23 cellular contexts compared by ENCODE assay signal in genomic region chr2:43267393-43267792, GRCh38. TPM values are rescaled to one million over a fixed set of nuclear protein-coding genes. Genes with fewer than 3 reads are reported as not detected.
DNase-seq lines count a peak whose midpoint lies in the region; ATAC-seq, FAIRE-seq and TF ChIP-seq lines count a peak whose summit lies in the region.
"Had no signal": no experiment of that assay in that cellular context is flagged by ENCODE, and none has a peak within 500 bp of the region (broad histone marks: within the 10 kb centered on the region; RNA-seq: fewer than 3 reads in every experiment).

No MANE protein-coding gene starts in this region.

- H3K36me3 Mint-ChIP-seq in mesothelial cell of epicardium = peaks cover 10% of the 10 kb centered on the region
- H3K36me3 Mint-ChIP-seq in osteocyte (ENCODE audit: unreplicated experiment) = peaks cover 7% of the 10 kb centered on the region

- peaks cover 5% of the 10 kb centered on the region; the same call in 1 of the 3 replicates for H3K36me3 ChIP-seq in K562 (ENCODE audit: control insufficient read depth, insufficient read depth, low read length)
- H3K36me3 ChIP-seq in lower lobe of right lung = no peaks in the 10 kb centered on the region
- peaks cover 0 to 4% (median 0%) of the 10 kb centered on the region in 5 donors for H3K36me3 ChIP-seq in subcutaneous abdominal adipose tissue (ENCODE audit: control insufficient read depth in 5 of 5, insufficient read depth in 5 of 5, low read length in 5 of 5)
- H3K36me3 ChIP-seq in upper lobe of right lung = no peaks in the 10 kb centered on the region
- H3K36me3 ChIP-seq: brain microvascular endothelial cell, WERI-Rb-1 had no signal

- H3K4me3 Mint-ChIP-seq in mesothelial cell of epicardium (no peak overlapping the region), osteocyte (ENCODE audit: unreplicated experiment) (no peak overlapping the region)
- H3K4me3 Mint-ChIP-seq: CD4-positive, alpha-beta T cell; H9; stimulated activated naive CD8-positive, alpha-beta T cell treated with anti-CD3 and anti-CD28 coated beads, Interleukin-15, Interleukin-2, amounts not matched to agents 100 ng/mL and 50 ng/mL, for 24 hours; T-helper 1 cell treated with Interleukin-12 subunit alpha and Interleukin-12 subunit beta and Interleukin-4 antibody, amounts not matched to agents 30 μg/mL and 1 μg/mL, for 36 hours had no signal

- no peak overlapping the region for H3K4me2 ChIP-seq in K562 (ENCODE audit: insufficient read depth, low read length)

- H4K20me1 ChIP-seq in K562 (replicated peaks; ENCODE audit: control insufficient read depth, insufficient read depth, low read length) = 0 out of 2 replicates have a peak, but pooled peaks cover 3% of the 10 kb centered on the region

- H3K27ac ChIP-seq in K562 (ENCODE audit: extremely low read depth, low read depth, low read length) (no peak overlapping the region), lower lobe of right lung (peak overlapping the region; percentile 53), subcutaneous abdominal adipose tissue (ENCODE audit: low read depth, low read length) (peak overlapping the region; percentile 88), upper lobe of right lung (no peak overlapping the region)
- H3K27ac ChIP-seq: brain microvascular endothelial cell, SJSA1, WERI-Rb-1 had no signal

- no peaks in the 10 kb centered on the region for H3K9me1 ChIP-seq in K562 (ENCODE audit: control insufficient read depth, insufficient read depth, low read length)

- H3K4me3 ChIP-seq in K562 (no peak overlapping the region), lower lobe of right lung (no peak overlapping the region), subcutaneous abdominal adipose tissue (ENCODE audit: low read depth in 1 of 5, low read length in 5 of 5) (no peak overlapping the region), upper lobe of right lung (no peak overlapping the region)
- H3K4me3 ChIP-seq: SJSA1 had no signal

- no peaks in the 10 kb centered on the region for H3K79me2 ChIP-seq in K562 (ENCODE audit: control insufficient read depth, insufficient read depth, low read length)

- H3K4me1 ChIP-seq in K562 (replicated peaks in 1 of 2; ENCODE audit: control insufficient read depth in 2 of 2, insufficient read depth in 2 of 2, low read length in 2 of 2) = peaks cover 10% of the 10 kb centered on the region in 2 experiments; a peak in 3 of 5 replicates
- H3K4me1 ChIP-seq in lower lobe of right lung = peaks cover 47% of the 10 kb centered on the region
- peaks cover 15 to 72% (median 52%) of the 10 kb centered on the region in 5 donors for H3K4me1 ChIP-seq in subcutaneous abdominal adipose tissue (ENCODE audit: control insufficient read depth in 5 of 5, insufficient read depth in 5 of 5, low read length in 5 of 5)
- peaks cover 28% of the 10 kb centered on the region for H3K4me1 ChIP-seq in upper lobe of right lung

- H3K27ac Mint-ChIP-seq in mesothelial cell of epicardium (no peak overlapping the region), osteocyte (ENCODE audit: unreplicated experiment) (no peak overlapping the region)
- H3K27ac Mint-ChIP-seq: CD4-positive, alpha-beta T cell; stimulated activated naive CD8-positive, alpha-beta T cell treated with anti-CD3 and anti-CD28 coated beads, Interleukin-15, Interleukin-2, amounts not matched to agents 100 ng/mL and 50 ng/mL, for 24 hours; T-helper 1 cell treated with Interleukin-12 subunit alpha and Interleukin-12 subunit beta and Interleukin-4 antibody, amounts not matched to agents 30 μg/mL and 1 μg/mL, for 36 hours had no signal

- no peak for ATAC-seq in K562
- ATAC-seq in lower lobe of right lung = no peak
- ATAC-seq in upper lobe of right lung = no peak
- ATAC-seq: left lobe of liver had no signal

- H3K27me3 Mint-ChIP-seq in mesothelial cell of epicardium (ENCODE audit: low read depth) (no peaks in the 10 kb centered on the region), osteocyte (ENCODE audit: unreplicated experiment) (no peaks in the 10 kb centered on the region)
- H3K27me3 Mint-ChIP-seq: CD4-positive, alpha-beta T cell; stimulated activated naive CD8-positive, alpha-beta T cell treated with anti-CD3 and anti-CD28 coated beads, Interleukin-15, Interleukin-2, amounts not matched to agents 100 ng/mL and 50 ng/mL, for 24 hours had no signal

- TF ChIP-seq CTCF in K562 (IDR thresholded peaks at IDR 0.05 in 2 of 3, conservative IDR thresholded peaks at IDR 0.05 in 1 of 3; ENCODE audit: insufficient read depth in 2 of 3, low read depth in 1 of 3, low read length in 3 of 3) = no peak
- TF ChIP-seq CTCF in lower lobe of right lung (IDR thresholded peaks at IDR 0.05) = no peak
- no peak for TF ChIP-seq CTCF in mesothelial cell of epicardium (IDR thresholded peaks at IDR 0.05; ENCODE audit: unreplicated experiment)
- TF ChIP-seq CTCF in upper lobe of right lung (IDR thresholded peaks at IDR 0.05) = no peak
- no peak for TF ChIP-seq CTCF in osteocyte (IDR thresholded peaks at IDR 0.05)

- H3K9ac ChIP-seq in K562 (ENCODE audit: insufficient read depth in 1 of 2, low read depth in 2 of 2, low read length in 2 of 2) (no peak overlapping the region), subcutaneous abdominal adipose tissue (ENCODE audit: low read length in 5 of 5) (no peak overlapping the region)

- no peak for TF ChIP-seq EP300 in K562 (IDR thresholded peaks at IDR 0.05; ENCODE audit: low read length)

- H3K9me3 ChIP-seq in K562 (replicated peaks; ENCODE audit: control insufficient read depth, insufficient read depth, low read depth, low read length) = no peaks in the 10 kb centered on the region
- no peaks in the 10 kb centered on the region for H3K9me3 ChIP-seq in lower lobe of right lung
- no peaks in the 10 kb centered on the region for H3K9me3 ChIP-seq in subcutaneous abdominal adipose tissue (ENCODE audit: control insufficient read depth in 5 of 5, low read length in 5 of 5)
- no peaks in the 10 kb centered on the region for H3K9me3 ChIP-seq in upper lobe of right lung
- H3K9me3 ChIP-seq: SJSA1 had no signal

- no peak for TF ChIP-seq POLR2A in K562 (conservative IDR thresholded peaks at IDR 0.05)

- H3K4me1 Mint-ChIP-seq in mesothelial cell of epicardium = peaks cover 50% of the 10 kb centered on the region
- peaks cover 68% of the 10 kb centered on the region for H3K4me1 Mint-ChIP-seq in osteocyte (ENCODE audit: unreplicated experiment)

- CTCF ChIA-PET in K562 (lab: Yijun Ruan, JAX; ENCODE audit: low intra/inter-chr PET ratio) = no interaction called here

- no peak for TF ChIP-seq RAD21 in K562 (CRISPR knock-in tag; conservative IDR thresholded peaks at IDR 0.05 in 1 of 2, IDR thresholded peaks at IDR 0.05 in 1 of 2)

- FAIRE-seq in K562 (lab: Jason Lieb, UNC) = no peak
- FAIRE-seq: small intestine had no signal

- POLR2A ChIA-PET in K562 (lab: Yijun Ruan, JAX) = interaction anchor here (0.9 to 1.9 kb wide), 3 partner anchors 10 to 17 kb away, joined by 3 to 6 read pairs (median 3); no protein-coding TSS in a partner anchor

- DNase-seq in DMS 273 treated with DMSO at 0.1 percent for 48 hours (lab: John Stamatoyannopoulos, UW) = peak; percentile 38
- no peak for DNase-seq in K562 (ENCODE audit: extremely low read depth in 1 of 4, low spot score in 3 of 4)
- no peak for DNase-seq in lower lobe of right lung
- DNase-seq in mesothelial cell of epicardium (ENCODE audit: low spot score in 2 of 2, unreplicated experiment in 2 of 2) = no peak
- no peak for DNase-seq in upper lobe of right lung
- DNase-seq in effector CD8-positive, alpha-beta T cell (lab: John Stamatoyannopoulos, UW) = no peak
- DNase-seq in osteocyte (ENCODE audit: extremely low spot score, unreplicated experiment) = no peak
- DNase-seq: brain microvascular endothelial cell; CD4-positive, alpha-beta T cell; cortex of kidney; DMS153; H9; NCI-H1436 treated with DMSO at 0.1 percent for 48 hours; NCI-H510A treated with DMSO at 0.1 percent for 48 hours; NK-92 treated with Interleukin-12 subunit alpha and Interleukin-12 subunit beta, amount 100 ng/mL, for 24 hours; small intestine; stimulated activated CD4-positive, alpha-beta T cell treated with anti-CD3 and anti-CD28 coated beads, Interleukin-4, amount 100 ng/mL, for 1 hour; WERI-Rb-1 had no signal

- no peak overlapping the region for H2AFZ ChIP-seq in K562 (ENCODE audit: low read depth, low read length)

- no peaks in the 10 kb centered on the region for H3K9me3 Mint-ChIP-seq in mesothelial cell of epicardium
- H3K9me3 Mint-ChIP-seq in osteocyte (ENCODE audit: unreplicated experiment) = no peaks in the 10 kb centered on the region
- H3K9me3 Mint-ChIP-seq: CD4-positive, alpha-beta T cell; H9; stimulated activated naive CD8-positive, alpha-beta T cell treated with anti-CD3 and anti-CD28 coated beads, Interleukin-15, Interleukin-2, amounts not matched to agents 100 ng/mL and 50 ng/mL, for 24 hours; T-helper 1 cell treated with Interleukin-12 subunit alpha and Interleukin-12 subunit beta and Interleukin-4 antibody, amounts not matched to agents 30 μg/mL and 1 μg/mL, for 36 hours had no signal

- intact Hi-C loops in K562 (cut with micrococcal nuclease) (no loop called here), lower lobe of right lung (cut with DNase I) (no loop called here), upper lobe of right lung (cut with DNase I) (no loop called here)

- BruUV-seq in K562 (replicated peaks; lab: Mats Ljungman, UMichigan) = no TSS peak

- in situ Hi-C loops in K562 (cut with MboI) = no loop called here

- H3K27me3 ChIP-seq in K562 (ENCODE audit: control insufficient read depth in 2 of 2, insufficient read depth in 2 of 2, low read length in 2 of 2) (no peaks in the 10 kb centered on the region), lower lobe of right lung (ENCODE audit: low read depth) (no peaks in the 10 kb centered on the region), subcutaneous abdominal adipose tissue (ENCODE audit: control insufficient read depth in 5 of 5, insufficient read depth in 4 of 5, low read length in 5 of 5) (no peaks in the 10 kb centered on the region), upper lobe of right lung (no peaks in the 10 kb centered on the region)
- H3K27me3 ChIP-seq: brain microvascular endothelial cell, SJSA1 had no signal

- WGBS in K562 (ENCODE audit: insufficient coverage, low coverage, missing lambda C conversion rate) = 65% methylated on average over 6 of the region's 7 CpGs

RNA-seq across cellular contexts. Expression of gene ZFP36L2, which starts 41.0 kb away (rescaled TPM):
- 9.5 and 13.7 TPM in 2 replicates for total RNA-seq in K562 (2011; cell fraction: chromatin; rRNA removed; ENCODE audit: low replicate concordance)
- 9.7 and 10.2 TPM in 2 replicates for total RNA-seq in K562 (2011; cell fraction: nucleolus; rRNA removed)
- total RNA-seq in K562 (2011; cell fraction: nucleoplasm; rRNA removed) = 11.8 and 19.4 TPM in 2 replicates
- total RNA-seq in K562 (2014; rRNA removed) (4.1 and 6.2 TPM in 2 replicates), K562 (2014; rRNA removed; fragmentation: Illumina TruSeq; extraction: Trizol) (6.2 and 6.4 TPM in 2 replicates), K562 (2015; rRNA removed; fragmentation: Illumina TruSeq; extraction: Trizol) (6.6 and 7.9 TPM in 2 replicates), K562 (2021) (60.6 and 62.1 TPM in 2 replicates), lower lobe of right lung (136 TPM), mesothelial cell of epicardium (93.6 to 100 TPM (median 98.3 TPM) in 3 replicates), upper lobe of right lung (139 TPM), osteocyte (87.9 and 88.0 TPM in 2 replicates)
- polyA plus RNA-seq in K562 (2011; rRNA removed) (6.5 and 11.7 TPM in 2 replicates), K562 (2014; fragmentation: Illumina TruSeq; extraction: Trizol) (20.0 and 20.3 TPM in 2 replicates), K562 (2014; fragmentation: Nextera tagmentation; extraction: Ambion mirVana) (10 to 100 TPM; 32.4 to 42.8 TPM), K562 (2014; rRNA removed) (21.8 and 23.7 TPM in 2 replicates)
- 3.1 and 12.8 TPM in 2 replicates for polyA plus RNA-seq in K562 (2011; cell fraction: cytosol; rRNA removed)
- 6.0 and 19.0 TPM in 2 replicates for polyA plus RNA-seq in K562 (2011; cell fraction: nucleus; rRNA removed)
- 27.2 and 38.8 TPM in 2 replicates for polyA plus RNA-seq in K562 (2012)
- 4.3 and 5.1 TPM in 2 replicates for polyA minus RNA-seq in K562 (2011; rRNA and poly(A)+ RNA removed)
- 17.1 and 23.8 TPM in 2 replicates for polyA minus RNA-seq in K562 (2011; cell fraction: cytosol; rRNA and poly(A)+ RNA removed)
- polyA minus RNA-seq in K562 (2011; cell fraction: nucleus; rRNA and poly(A)+ RNA removed) = 6.4 and 8.1 TPM in 2 replicates

Comparison
In these comparisons a context has a peak if more than half of its experiments do, and no peak if none do; other contexts are left out.
1. H3K27ac ChIP-seq: peak in lower lobe of right lung (single experiment) and subcutaneous abdominal adipose tissue (single experiment); none in K562 (single experiment) and upper lobe of right lung (single experiment).